8 cellular contexts compared by ENCODE assay signal in genomic region chrX:53422915-53423268, GRCh38. TPM values are rescaled to one million over a fixed set of nuclear protein-coding genes. Genes with fewer than 3 reads are reported as not detected.
A peak's percentile ranks its signal among the peaks of the same experiment; 100 is the strongest.
DNase-seq lines count a peak whose midpoint lies in the region; ATAC-seq, FAIRE-seq and TF ChIP-seq lines count a peak whose summit lies in the region.

No MANE protein-coding gene starts in this region.

- TF ChIP-seq EP300 in ovary (IDR thresholded peaks at IDR 0.05) = no peak

- ATAC-seq in DND-41 (ENCODE audit: insufficient read depth, low read depth) (no peak; the same call in 2 of the 3 replicates), Panc1 (no peak), HG03025 (IDR thresholded peaks at IDR 0.05; ENCODE audit: low FRiP score, unreplicated experiment) (no peak), GM18505 (IDR thresholded peaks at IDR 0.05; ENCODE audit: unreplicated experiment) (no peak)

- H3K4me3 ChIP-seq in DND-41 (ENCODE audit: low read depth in 1 of 2, low read length in 2 of 2) (peak overlapping the region; percentile 25 to 68; a peak in 3 of 4 replicates), Panc1 (ENCODE audit: low read depth in 2 of 2, low read length in 2 of 2) (peak overlapping the region; percentile 69 to 85), esophagus (ENCODE audit: low read depth in 1 of 2, low read length in 2 of 2) (peak overlapping the region; percentile 48 to 87), ovary (peak overlapping the region; percentile 88)

- 1 to 11% methylated on average over 14 of the region's 14 CpGs for WGBS in esophagus, 2 donors
- WGBS in ovary, 3 donors = 2 to 8% (median 3%) methylated on average over 14 of the region's 14 CpGs

- H3K27ac ChIP-seq in DND-41 (ENCODE audit: low read length) = peak overlapping the region; percentile 73
- peak overlapping the region; percentile 70 for H3K27ac ChIP-seq in Panc1 (ENCODE audit: low read length)
- peak overlapping the region; percentile 17 to 27 for H3K27ac ChIP-seq in esophagus (ENCODE audit: low read depth in 2 of 2, low read length in 1 of 2)
- peak overlapping the region; percentile 69 to 90 for H3K27ac ChIP-seq in ovary

- POLR2A ChIA-PET in Panc1 (lab: Charles Lee) = interaction anchor here (0.5 to 1.3 kb wide), 4 partner anchors 9 to 141 kb away, joined by 3 to 4 read pairs (median 4); partner anchors contain the start of gene IQSEC2

- peak overlapping the region; percentile 98 for H3K4me2 ChIP-seq in DND-41 (ENCODE audit: insufficient read depth, low read length)

- H3K4me1 ChIP-seq in DND-41 (ENCODE audit: insufficient read depth, low read length) = peaks cover 32% of the 10 kb centered on the region
- H3K4me1 ChIP-seq in Panc1 (ENCODE audit: control insufficient read depth, insufficient read depth, low read length) = peaks cover 8% of the 10 kb centered on the region; the same call in 1 of the 2 replicates
- H3K4me1 ChIP-seq in esophagus (ENCODE audit: control insufficient read depth in 2 of 2, insufficient read depth in 2 of 2, low read length in 1 of 2) = peaks cover 0 to 3% of the 10 kb centered on the region in 2 donors
- H3K4me1 ChIP-seq in ovary (ENCODE audit: insufficient read depth) = peaks cover 6% of the 10 kb centered on the region

- no peak for TF ChIP-seq CTCF in DND-41 (IDR thresholded peaks at IDR 0.05; ENCODE audit: borderline replicate concordance, extremely low read depth, low read length, poor library complexity, severe bottlenecking)
- no peak for TF ChIP-seq CTCF in Panc1 (IDR thresholded peaks at IDR 0.05)
- TF ChIP-seq CTCF in ovary (IDR thresholded peaks at IDR 0.05) = no peak
- TF ChIP-seq CTCF in D721Med (IDR thresholded peaks at IDR 0.05; ENCODE audit: insufficient read depth, missing control alignments) = no peak

- H3K27me3 ChIP-seq in DND-41 (ENCODE audit: insufficient read depth, low read length, poor library complexity) (no peaks in the 10 kb centered on the region), Panc1 (ENCODE audit: control insufficient read depth, insufficient read depth, low read length) (no peaks in the 10 kb centered on the region), esophagus (ENCODE audit: control insufficient read depth in 1 of 2, insufficient read depth in 2 of 2, low read length in 2 of 2) (no peaks in the 10 kb centered on the region), ovary (no peaks in the 10 kb centered on the region)

- BruUV-seq in Panc1 (replicated peaks; lab: Mats Ljungman, UMichigan) = no TSS peak

- H4K20me1 ChIP-seq in DND-41 (ENCODE audit: insufficient read depth, low read length) = peaks cover 34% of the 10 kb centered on the region

- DNase-seq in DND-41 = no peak
- no peak for DNase-seq in Panc1 (ENCODE audit: low read depth, low spot score)
- DNase-seq in ovary = no peak
- DNase-seq in NK-92 (lab: John Stamatoyannopoulos, UW; ENCODE audit: unreplicated experiment) = no peak
- no peak for DNase-seq in D721Med (ENCODE audit: insufficient read length, low spot score)

- H3K79me2 ChIP-seq in DND-41 (ENCODE audit: insufficient read depth, low read length) = peaks cover 45% of the 10 kb centered on the region

- no peak for TF ChIP-seq POLR2A in ovary (IDR thresholded peaks at IDR 0.05)
- no peak for TF ChIP-seq POLR2A in GM18505 (IDR thresholded peaks at IDR 0.05; ENCODE audit: borderline replicate concordance, extremely low read depth, insufficient read depth, insufficient read length)

- peak overlapping the region; percentile 72 for H2AFZ ChIP-seq in DND-41 (ENCODE audit: low read depth, low read length)

- in situ Hi-C loops in Panc1 (cut with HindIII; ENCODE audit: low pct_unique_long_range_greater_than_20kb, low sequenced_read_pairs) = no loop called here

- H3K9ac ChIP-seq in DND-41 (ENCODE audit: low read depth, low read length) = peak overlapping the region; percentile 52

- intact Hi-C loops in Panc1 (cut with micrococcal nuclease; ENCODE audit: unreplicated experiment) (no loop called here), ovary (cut with DNase I) (loop anchor here in 1 of 4 donors (10.0 kb wide), 1 partner anchor 198 kb away; the partner anchor contains the start of gene KDM5C)

- H3K36me3 ChIP-seq in DND-41 (ENCODE audit: insufficient read depth, low read length) (peaks cover 14% of the 10 kb centered on the region), Panc1 (ENCODE audit: control insufficient read depth, insufficient read depth, low read length) (peaks cover 2% of the 10 kb centered on the region), esophagus (ENCODE audit: control insufficient read depth in 2 of 2, insufficient read depth in 2 of 2, low read length in 1 of 2) (no peaks in the 10 kb centered on the region), ovary (no peaks in the 10 kb centered on the region)

- H3K9me3 ChIP-seq in DND-41 (ENCODE audit: insufficient read depth, low read length, severe bottlenecking) = no peaks in the 10 kb centered on the region
- no peaks in the 10 kb centered on the region for H3K9me3 ChIP-seq in Panc1 (ENCODE audit: control insufficient read depth, insufficient read depth, low read depth, low read length)
- no peaks in the 10 kb centered on the region for H3K9me3 ChIP-seq in esophagus (ENCODE audit: control insufficient read depth in 2 of 2, insufficient read depth in 1 of 2, low read depth in 1 of 2, low read length in 1 of 2)
- H3K9me3 ChIP-seq in ovary = no peaks in the 10 kb centered on the region

- CTCF ChIA-PET in Panc1 (lab: Charles Lee) = interaction anchor here (0.6 to 0.9 kb wide), 3 partner anchors 13 to 129 kb away, joined by 3 to 4 read pairs (median 3); no protein-coding TSS in a partner anchor

- FAIRE-seq in D721Med (lab: Jason Lieb, UNC) = no peak

RNA-seq across cellular contexts. Expression of gene RIBC1, which starts 0.2 kb away (rescaled TPM):
- total RNA-seq in Panc1 (2021; ENCODE audit: unreplicated experiment) = 1.1 TPM
- 1.5 TPM for polyA plus RNA-seq in Panc1 (2012; ENCODE audit: insufficient read length)
- under 1 TPM; 0.64 to 0.77 TPM for polyA plus RNA-seq in esophagus
- total RNA-seq in ovary = 10 to 100 TPM in 1 of 7 donors, 1 to 10 TPM in 6; 1.8 to 25.2 (median 2.6) TPM
- polyA plus RNA-seq in ovary = 1 to 10 TPM; 2.1 to 2.8 TPM

RNA-seq across cellular contexts. Expression of gene SMC1A, which starts 0.4 kb away (rescaled TPM):
- total RNA-seq in Panc1 (2021; ENCODE audit: unreplicated experiment) (111 TPM), ovary (10 to 100 TPM; 21.8 to 72.4 (median 57.0) TPM)
- 81.2 TPM for polyA plus RNA-seq in Panc1 (2012; ENCODE audit: insufficient read length)
- polyA plus RNA-seq in esophagus (10 to 100 TPM in 1 of 2 donors, 1 to 10 TPM in 1; 9.0 to 13.1 TPM), ovary (10 to 100 TPM; 12.7 to 65.1 TPM)

RNA-seq across cellular contexts. Expression of gene HSD17B10, which starts 11.3 kb away (rescaled TPM):
- total RNA-seq in Panc1 (2021; ENCODE audit: unreplicated experiment) (216 TPM), ovary (100 to 1,000 TPM in 1 of 7 donors, 10 to 100 TPM in 6; 46.0 to 127 (median 89.5) TPM)
- polyA plus RNA-seq in Panc1 (2012; ENCODE audit: insufficient read length) = 315 TPM
- polyA plus RNA-seq in esophagus (100 to 1,000 TPM in 1 of 2 donors, 10 to 100 TPM in 1; 55.6 to 151 TPM), ovary (10 to 100 TPM; 48.5 to 85.1 TPM)

Comparison
In these comparisons a context has a peak if more than half of its experiments do, and no peak if none do; other contexts are left out.
1. H3K27ac ChIP-seq: peak in every context shown above with its lines; median percentile 80 in ovary; 73 in DND-41; 70 in Panc1; 22 in esophagus.